In genomic region chr5:9188131-9188530, GRCh38 we compare ENCODE assay signal across 11 cellular contexts.
DNase-seq lines count a peak whose midpoint lies in the region; ATAC-seq and TF ChIP-seq lines count a peak whose summit lies in the region.
"Had no signal": no experiment of that assay in that cellular context is flagged by ENCODE, and none has a peak within 500 bp of the region (broad histone marks: within the 10 kb centered on the region; RNA-seq: fewer than 3 reads in every experiment).

No MANE protein-coding gene starts in this region.

- no peak overlapping the region for H3K4me3 ChIP-seq in astrocyte of the spinal cord (ENCODE audit: low read depth, low read length)

- TF ChIP-seq CTCF in astrocyte of the spinal cord (IDR thresholded peaks at IDR 0.05; ENCODE audit: low read depth, low read length), result no peak

- ATAC-seq in HG03442 (IDR thresholded peaks at IDR 0.05; ENCODE audit: unreplicated experiment) (peak; percentile 70), GM18517 (IDR thresholded peaks at IDR 0.05; ENCODE audit: unreplicated experiment) (no peak)
- ATAC-seq: HCT116 had no signal

- DNase-seq in EH (ENCODE audit: low read depth), result peak; percentile 96
- DNase-seq in astrocyte of the spinal cord (ENCODE audit: low read depth, low spot score), result peak; percentile 92
- DNase-seq in myocyte (ENCODE audit: low read depth), result peak; percentile 52
- DNase-seq in stimulated activated naive CD4-positive, alpha-beta T cell (lab: John Stamatoyannopoulos, UW), result no peak
- no peak for DNase-seq in activated effector memory CD4-positive, alpha-beta T cell treated with Interleukin-2 at 50 U/mL for 16 hours
- DNase-seq in NCI-H2029 treated with DMSO at 0.1 percent for 48 hours (lab: John Stamatoyannopoulos, UW), result no peak
- DNase-seq: activated T-cell treated with anti-CD3 and anti-CD28 coated beads, Interleukin-2, amount 50 U/mL, for 1 hour; NCI-H1436 treated with DMSO at 0.1 percent for 48 hours had no signal

- in situ Hi-C loops in astrocyte of the spinal cord (cut with HindIII; ENCODE audit: low sequenced_read_pairs), result no loop called here

Comparison
In these comparisons a context has a peak if more than half of its experiments do, and no peak if none do; other contexts are left out.
1. DNase-seq: peak in EH (single experiment), astrocyte of the spinal cord (single experiment) and myocyte (single experiment); none in stimulated activated naive CD4-positive, alpha-beta T cell (0 of 6), activated effector memory CD4-positive, alpha-beta T cell treated with Interleukin-2 at 50 U/mL for 16 hours (single experiment) and NCI-H2029 treated with DMSO at 0.1 percent for 48 hours (single experiment).